1 cellular context compared by ENCODE assay signal in the genomic region with DNA sequence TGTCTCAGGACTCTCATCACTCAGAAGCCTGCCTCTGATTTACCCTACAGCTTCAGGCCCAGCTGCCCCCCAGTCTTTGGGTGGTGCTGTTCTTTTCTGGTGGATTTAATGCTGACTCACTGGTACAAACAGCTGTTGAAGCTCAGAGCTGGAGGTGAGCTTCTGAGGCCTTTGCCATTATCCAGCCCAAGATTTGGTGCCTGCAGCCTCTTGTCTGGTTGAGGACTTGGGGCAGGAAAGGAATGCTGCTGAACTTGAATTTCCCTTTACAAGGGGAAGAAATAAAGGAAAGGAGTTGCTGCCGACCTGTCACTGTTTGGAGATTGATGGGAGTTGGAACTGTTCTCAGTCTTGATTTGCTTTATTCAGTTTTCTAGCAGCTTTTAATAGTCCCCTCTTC.
TF ChIP-seq lines count a peak whose summit lies in the region.

No MANE protein-coding gene starts in this region.

TF ChIP-seq in Ishikawa, 13 proteins besides CTCF, POLR2A, EP300 and RAD21 (continued from another document):
- TF ChIP-seq, protein P1, sequence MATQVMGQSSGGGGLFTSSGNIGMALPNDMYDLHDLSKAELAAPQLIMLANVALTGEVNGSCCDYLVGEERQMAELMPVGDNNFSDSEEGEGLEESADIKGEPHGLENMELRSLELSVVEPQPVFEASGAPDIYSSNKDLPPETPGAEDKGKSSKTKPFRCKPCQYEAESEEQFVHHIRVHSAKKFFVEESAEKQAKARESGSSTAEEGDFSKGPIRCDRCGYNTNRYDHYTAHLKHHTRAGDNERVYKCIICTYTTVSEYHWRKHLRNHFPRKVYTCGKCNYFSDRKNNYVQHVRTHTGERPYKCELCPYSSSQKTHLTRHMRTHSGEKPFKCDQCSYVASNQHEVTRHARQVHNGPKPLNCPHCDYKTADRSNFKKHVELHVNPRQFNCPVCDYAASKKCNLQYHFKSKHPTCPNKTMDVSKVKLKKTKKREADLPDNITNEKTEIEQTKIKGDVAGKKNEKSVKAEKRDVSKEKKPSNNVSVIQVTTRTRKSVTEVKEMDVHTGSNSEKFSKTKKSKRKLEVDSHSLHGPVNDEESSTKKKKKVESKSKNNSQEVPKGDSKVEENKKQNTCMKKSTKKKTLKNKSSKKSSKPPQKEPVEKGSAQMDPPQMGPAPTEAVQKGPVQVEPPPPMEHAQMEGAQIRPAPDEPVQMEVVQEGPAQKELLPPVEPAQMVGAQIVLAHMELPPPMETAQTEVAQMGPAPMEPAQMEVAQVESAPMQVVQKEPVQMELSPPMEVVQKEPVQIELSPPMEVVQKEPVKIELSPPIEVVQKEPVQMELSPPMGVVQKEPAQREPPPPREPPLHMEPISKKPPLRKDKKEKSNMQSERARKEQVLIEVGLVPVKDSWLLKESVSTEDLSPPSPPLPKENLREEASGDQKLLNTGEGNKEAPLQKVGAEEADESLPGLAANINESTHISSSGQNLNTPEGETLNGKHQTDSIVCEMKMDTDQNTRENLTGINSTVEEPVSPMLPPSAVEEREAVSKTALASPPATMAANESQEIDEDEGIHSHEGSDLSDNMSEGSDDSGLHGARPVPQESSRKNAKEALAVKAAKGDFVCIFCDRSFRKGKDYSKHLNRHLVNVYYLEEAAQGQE (IDR thresholded peaks at IDR 0.05; ENCODE audit: low read depth) = no peak
- TF ChIP-seq FOXM1 (IDR thresholded peaks at IDR 0.05; ENCODE audit: borderline replicate concordance, low read depth) (no peak), TEAD4 (IDR thresholded peaks at IDR 0.05) (peak; percentile 76), CEBPB (IDR thresholded peaks at IDR 0.05) (no peak), NFIC (IDR thresholded peaks at IDR 0.05) (peak; percentile 50; the same call in 1 of the 2 replicates)
